In genomic region chr16:2155091-2156024, GRCh38 we compare ENCODE assay signal across 8 cellular contexts. TPM values are rescaled to one million over a fixed set of nuclear protein-coding genes. Genes with fewer than 3 reads are reported as not detected.
DNase-seq lines count a peak whose midpoint lies in the region; ATAC-seq and TF ChIP-seq lines count a peak whose summit lies in the region.

Gene TRAF7 (plus strand): TSS chr16:2155782. CDS start chr16:2163921, 8,139 bp downstream.

- H3K23ac ChIP-seq in H9 (ENCODE audit: insufficient read length, low read depth, low read length) = no peak within 1 kb of the TSS

- no peak within 1 kb of the TSS for H4K91ac ChIP-seq in H9 (ENCODE audit: insufficient read length, low read depth, low read length)

- H3K14ac ChIP-seq in H9 (ENCODE audit: insufficient read depth, low read length) = peak within 1 kb of the TSS; percentile 30

- no peaks in the 10 kb centered on the region; the same call in 1 of the 2 replicates for H3K4me1 ChIP-seq in H9 (ENCODE audit: insufficient read depth, low read length)

- H3K4me3 Mint-ChIP-seq in H9 = peak within 1 kb of the TSS; percentile 97
- peak within 1 kb of the TSS; percentile 95 for H3K4me3 Mint-ChIP-seq in natural killer cell treated with Interleukin-12 subunit alpha and Interleukin-12 subunit beta and Interleukin-15 and Interleukin-18, amount 100 ng/mL, for 72 hours

- no peaks in the 10 kb centered on the region; the same call in 1 of the 2 replicates for H3K27me3 Mint-ChIP-seq in H9 (ENCODE audit: low read depth)
- H3K27me3 Mint-ChIP-seq in natural killer cell treated with Interleukin-12 subunit alpha and Interleukin-12 subunit beta and Interleukin-15 and Interleukin-18, amount 100 ng/mL, for 72 hours = no peaks in the 10 kb centered on the region

- H3K27ac ChIP-seq in H9 (ENCODE audit: insufficient read length, low read depth, low read length) = peak within 1 kb of the TSS; percentile 9

- no peak within 1 kb of the TSS for H4K8ac ChIP-seq in H9 (replicated peaks; ENCODE audit: insufficient read length, low read depth, low read length)

- H3K4me3 ChIP-seq in MG63 = peak within 1 kb of the TSS; percentile 92
- H3K4me3 ChIP-seq in fibroblast of pulmonary artery (replicated peaks; ENCODE audit: low read depth, low read length) = peak within 1 kb of the TSS; percentile 94

- peaks cover 75% of the 10 kb centered on the region for H3K36me3 ChIP-seq in MG63

- H3K79me1 ChIP-seq in H9 (ENCODE audit: insufficient read depth, low read depth, low read length, poor library complexity, severe bottlenecking) = peaks cover 17% of the 10 kb centered on the region

- no peak within 1 kb of the TSS for H3K4ac ChIP-seq in H9 (ENCODE audit: low read depth, low read length)

- no peak within 1 kb of the TSS for H3K56ac ChIP-seq in H9 (ENCODE audit: insufficient read length, low read depth, low read length)

- peaks cover 32 to 61% of the 10 kb centered on the region in 2 experiments for H3K4me1 Mint-ChIP-seq in H9
- peaks cover 32 to 40% of the 10 kb centered on the region in 2 donors for H3K4me1 Mint-ChIP-seq in natural killer cell treated with Interleukin-12 subunit alpha and Interleukin-12 subunit beta and Interleukin-15 and Interleukin-18, amount 100 ng/mL, for 72 hours (ENCODE audit: low read depth in 2 of 2)

- no peak within 1 kb of the TSS for H2AK5ac ChIP-seq in H9 (ENCODE audit: insufficient read length, low read length)

- peaks cover 2% of the 10 kb centered on the region for H4K20me1 ChIP-seq in H9 (ENCODE audit: control insufficient read depth, insufficient read depth, insufficient read length)

- no peaks in the 10 kb centered on the region for H3K27me3 ChIP-seq in H9 (ENCODE audit: insufficient read depth, low read length)
- H3K27me3 ChIP-seq in MG63 = no peaks in the 10 kb centered on the region

- no peak within 1 kb of the TSS for H3T11ph ChIP-seq in H9 (ENCODE audit: low read length)

- peak within 1 kb of the TSS; percentile 98 for H3K9ac ChIP-seq in H9 (ENCODE audit: extremely low read depth, insufficient read length, low read length)

- peak within 1 kb of the TSS; percentile 22 for H3K18ac ChIP-seq in H9 (ENCODE audit: insufficient read length, low read depth, low read length)

- H2BK120ac ChIP-seq in H9 (ENCODE audit: low read depth, low read length, poor library complexity, severe bottlenecking) = no peak within 1 kb of the TSS

- H3K79me2 ChIP-seq in H9 (ENCODE audit: insufficient read depth, low read length) = peaks cover 50% of the 10 kb centered on the region; the same call in 1 of the 2 replicates

- no peak within 1 kb of the TSS for H4K5ac ChIP-seq in H9 (ENCODE audit: insufficient read length, low read depth, low read length)

- DNase-seq in ELR (ENCODE audit: low read depth) (peak; percentile 100), H9 (peak; percentile 100), MG63 (peak; percentile 100), SHP77 treated with DMSO at 0.1 percent for 48 hours (lab: John Stamatoyannopoulos, UW) (peak; percentile 99), fibroblast of pulmonary artery (ENCODE audit: low read depth) (peak; percentile 100)
- DNase-seq in activated effector memory CD4-positive, alpha-beta T cell treated with anti-CD3 and anti-CD28 coated beads, Interleukin-2, amount 50 U/mL, for 16 hours = peak; percentile 99
- DNase-seq in natural killer cell treated with Interleukin-12 subunit alpha and Interleukin-12 subunit beta and Interleukin-15 and Interleukin-18, amount 100 ng/mL, for 72 hours (ENCODE audit: low spot score) = peak; percentile 99
- peak; percentile 96 for DNase-seq in stimulated activated naive CD8-positive, alpha-beta T cell treated with anti-CD3 and anti-CD28 coated beads, Interleukin-15, Interleukin-2, amounts not matched to agents 100 U/mL and 50 U/mL, for 24 hours

- TF ChIP-seq CTCF in H9 (conservative IDR thresholded peaks at IDR 0.05) (no peak), fibroblast of pulmonary artery (IDR thresholded peaks at IDR 0.05; ENCODE audit: low read length, missing control alignments) (no peak)

- peaks cover 25% of the 10 kb centered on the region for H3K23me2 ChIP-seq in H9 (ENCODE audit: insufficient read length, low read depth, low read length, poor library complexity, severe bottlenecking)

- H2BK15ac ChIP-seq in H9 (ENCODE audit: low read depth, low read length) = no peak within 1 kb of the TSS

- WGBS in H9 (ENCODE audit: extremely low coverage, insufficient read length, low lambda C conversion rate) = no CpG with 5 or more reads among the region's 103 CpGs

- H2BK20ac ChIP-seq in H9 (ENCODE audit: low read depth, low read length, poor library complexity, severe bottlenecking) = no peak within 1 kb of the TSS

- peaks cover 30 to 46% (median 43%) of the 10 kb centered on the region in 3 experiments for H3K36me3 Mint-ChIP-seq in H9 (ENCODE audit: insufficient read depth in 1 of 3, low read depth in 3 of 3)
- H3K36me3 Mint-ChIP-seq in natural killer cell treated with Interleukin-12 subunit alpha and Interleukin-12 subunit beta and Interleukin-15 and Interleukin-18, amount 100 ng/mL, for 72 hours = peaks cover 5% of the 10 kb centered on the region

- no peak within 1 kb of the TSS for H2BK5ac ChIP-seq in H9 (ENCODE audit: insufficient read length, low read length)

- H2BK12ac ChIP-seq in H9 (ENCODE audit: insufficient read length, low read depth, low read length) = no peak within 1 kb of the TSS

- H3K9me3 Mint-ChIP-seq in H9 = peaks cover 0 to 9% of the 10 kb centered on the region in 2 experiments; a peak in 3 of 5 replicates
- no peaks in the 10 kb centered on the region for H3K9me3 Mint-ChIP-seq in natural killer cell treated with Interleukin-12 subunit alpha and Interleukin-12 subunit beta and Interleukin-15 and Interleukin-18, amount 100 ng/mL, for 72 hours

- peak within 1 kb of the TSS; percentile 94 to 97 (median 95) for H3K27ac Mint-ChIP-seq in H9
- peak within 1 kb of the TSS; percentile 70 to 83 for H3K27ac Mint-ChIP-seq in natural killer cell treated with Interleukin-12 subunit alpha and Interleukin-12 subunit beta and Interleukin-15 and Interleukin-18, amount 100 ng/mL, for 72 hours

- H2AFZ ChIP-seq in H9 (ENCODE audit: low read length) = no peak within 1 kb of the TSS

- ATAC-seq in natural killer cell treated with Interleukin-12 subunit alpha and Interleukin-12 subunit beta and Interleukin-15 and Interleukin-18, amount 100 ng/mL, for 72 hours = peak; percentile 94
- ATAC-seq in stimulated activated naive CD8-positive, alpha-beta T cell treated with anti-CD3 and anti-CD28 coated beads, Interleukin-15, Interleukin-2, amounts not matched to agents 100 U/mL and 50 U/mL, for 24 hours = peak; percentile 92

- H3K4me2 ChIP-seq in H9 (ENCODE audit: insufficient read depth, insufficient read length, low read length) = peak within 1 kb of the TSS; percentile 74

- no peaks in the 10 kb centered on the region for H3K9me3 ChIP-seq in H9 (ENCODE audit: control insufficient read depth, low read depth, low read length)
- H3K9me3 ChIP-seq in MG63 = no peaks in the 10 kb centered on the region

RNA-seq across cellular contexts. Expression of gene TRAF7, which starts in this region (rescaled TPM):
- 105 and 108 TPM in 2 replicates for total RNA-seq in H9 (2021)
- 68.0 and 111 TPM in 2 replicates for total RNA-seq in MG63 (2014; rRNA removed; shearing (Covaris generic); ENCODE audit: low replicate concordance)
- 10 to 100 TPM; 69.0 to 91.7 TPM for total RNA-seq in natural killer cell treated with Interleukin-12 subunit alpha and Interleukin-12 subunit beta and Interleukin-15 and Interleukin-18, amount 100 ng/mL, for 72 hours

Comparison
In these comparisons a context has a peak if more than half of its experiments do, and no peak if none do; other contexts are left out.
1. Peak in every context shown above with its lines: DNase-seq, ATAC-seq, H3K4me3 ChIP-seq and H3K27ac ChIP-seq.